Comparison of ENCODE assay signal across 17 cellular contexts in the genomic region with DNA sequence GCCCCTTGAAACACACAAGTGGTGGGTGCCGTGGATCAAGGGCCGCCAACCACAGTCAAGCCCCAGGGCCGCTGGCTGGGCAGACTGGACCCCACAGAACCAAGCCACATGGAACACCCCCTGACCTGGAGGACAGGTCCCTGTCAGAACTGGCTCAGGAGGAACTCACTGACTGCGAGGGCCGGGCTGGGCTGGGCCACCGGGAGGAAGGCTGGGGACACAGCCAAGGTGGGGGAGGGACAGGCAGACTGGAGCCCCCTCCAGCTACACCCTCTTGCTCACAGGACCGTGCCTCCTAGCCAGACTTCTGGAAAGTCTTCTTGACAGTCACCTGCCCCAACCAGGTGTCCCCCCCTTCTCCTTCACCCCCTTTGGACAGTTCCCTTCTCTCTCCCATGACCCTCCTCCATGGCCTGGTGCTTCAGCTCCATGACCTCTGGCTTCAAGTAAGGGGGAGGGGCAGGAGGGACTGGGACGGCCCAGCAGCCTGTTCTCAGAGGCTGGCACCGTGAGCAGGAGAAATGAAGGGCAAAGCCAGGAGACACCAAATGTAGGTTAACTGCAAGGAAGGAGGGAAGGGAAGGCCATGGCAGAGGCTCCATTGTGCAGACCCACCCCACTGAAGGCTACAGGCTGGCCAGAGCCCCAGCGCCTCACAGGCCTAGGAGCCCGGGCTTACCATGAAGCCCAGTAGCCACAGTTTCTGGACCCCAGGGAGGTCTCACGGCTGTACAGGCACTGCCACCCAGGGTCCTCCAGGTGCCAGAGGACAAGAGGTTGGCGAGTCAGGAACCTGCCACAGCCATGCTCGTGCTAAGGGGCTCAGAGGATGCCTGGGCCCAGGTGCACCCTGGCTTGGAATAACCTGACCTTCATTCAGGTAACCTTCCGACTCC. TPM values are rescaled to one million over a fixed set of nuclear protein-coding genes. Genes with fewer than 3 reads are reported as not detected.
A peak's percentile ranks its signal among the peaks of the same experiment; 100 is the strongest.
DNase-seq lines count a peak whose midpoint lies in the region; ATAC-seq and TF ChIP-seq lines count a peak whose summit lies in the region.
"Had no signal": no experiment of that assay in that cellular context is flagged by ENCODE, and none has a peak within 500 bp of the region (broad histone marks: within the 10 kb centered on the region; RNA-seq: fewer than 3 reads in every experiment).

No MANE protein-coding gene starts in this region.

- peak overlapping the region; percentile 76 to 79 (median 77) for H3K4me3 ChIP-seq in liver (ENCODE audit: low read depth in 1 of 3, low read length in 3 of 3)
- H3K4me3 ChIP-seq in neural progenitor cell = no peak overlapping the region
- no peak overlapping the region for H3K4me3 ChIP-seq in spleen

- DNase-seq in activated T-cell treated with anti-CD3 and anti-CD28 coated beads, Interleukin-2, amount 50 U/mL, for 1 hour = peak; percentile 9
- DNase-seq in activated T-cell treated with anti-CD3 and anti-CD28 coated beads, Interleukin-2, amount 50 U/mL, for 24 hours = no peak
- DNase-seq in neural progenitor cell (ENCODE audit: low spot score) = no peak
- DNase-seq in spleen = peak; percentile 56
- DNase-seq in NCI-H1417 treated with DMSO at 0.1 percent for 48 hours (lab: John Stamatoyannopoulos, UW) = no peak
- DNase-seq: CD8-positive, alpha-beta T cell; COR-L47; DMS153; DMS79 treated with DMSO at 0.1 percent for 48 hours; EL had no signal

- no peak overlapping the region for H2AFZ ChIP-seq in neural progenitor cell (replicated peaks)

- no peak for TF ChIP-seq POLR2A in spleen (IDR thresholded peaks at IDR 0.05)

- H3K4me1 ChIP-seq in liver (ENCODE audit: control insufficient read depth in 4 of 4, insufficient read depth in 4 of 4, low read length in 3 of 4) = peaks cover 7 to 24% (median 10%) of the 10 kb centered on the region in 4 donors
- no peaks in the 10 kb centered on the region for H3K4me1 ChIP-seq in neural progenitor cell
- no peaks in the 10 kb centered on the region for H3K4me1 ChIP-seq in spleen

- intact Hi-C loops in spleen (cut with DNase I; ENCODE audit: low total_unique reads) = no loop called here

- no peak for TF ChIP-seq CTCF in liver (IDR thresholded peaks at IDR 0.05; ENCODE audit: low read depth, low read length, missing input control)
- TF ChIP-seq CTCF in neural progenitor cell (IDR thresholded peaks at IDR 0.05) = no peak
- TF ChIP-seq CTCF in spleen (IDR thresholded peaks at IDR 0.05 in 8 of 11, conservative IDR thresholded peaks at IDR 0.05 in 3 of 11) = no peak

- no peak overlapping the region for H3K4me2 ChIP-seq in neural progenitor cell

- peaks cover 37% of the 10 kb centered on the region for H3K27me3 Mint-ChIP-seq in activated T-cell treated with anti-CD3 and anti-CD28 coated beads, Interleukin-2, amount 50 U/mL, for 24 hours
- peaks cover 4% of the 10 kb centered on the region for H3K27me3 Mint-ChIP-seq in neural progenitor cell (ENCODE audit: insufficient read depth, low read depth)
- H3K27me3 Mint-ChIP-seq in stimulated activated memory B cell treated with anti-CD40 and anti-IgM and Interleukin-4, amounts not matched to agents 10 μg/mL and 1 μg/mL and 100 μg/mL, for 72 hours = peaks cover 25% of the 10 kb centered on the region

- no peaks in the 10 kb centered on the region for H3K36me3 Mint-ChIP-seq in activated T-cell treated with anti-CD3 and anti-CD28 coated beads, Interleukin-2, amount 50 U/mL, for 24 hours (ENCODE audit: low read depth)
- H3K36me3 Mint-ChIP-seq in neural progenitor cell = no peaks in the 10 kb centered on the region
- H3K36me3 Mint-ChIP-seq in stimulated activated memory B cell treated with anti-CD40 and anti-IgM and Interleukin-4, amounts not matched to agents 10 μg/mL and 1 μg/mL and 100 μg/mL, for 72 hours = no peaks in the 10 kb centered on the region
- H3K36me3 Mint-ChIP-seq: CD14-positive monocyte; CD8-positive, alpha-beta T cell had no signal

- H3K9me3 Mint-ChIP-seq in activated T-cell treated with anti-CD3 and anti-CD28 coated beads, Interleukin-2, amount 50 U/mL, for 24 hours = no peaks in the 10 kb centered on the region
- H3K9me3 Mint-ChIP-seq in neural progenitor cell = peaks cover 30% of the 10 kb centered on the region
- H3K9me3 Mint-ChIP-seq in stimulated activated memory B cell treated with anti-CD40 and anti-IgM and Interleukin-4, amounts not matched to agents 10 μg/mL and 1 μg/mL and 100 μg/mL, for 72 hours = no peaks in the 10 kb centered on the region
- H3K9me3 Mint-ChIP-seq: CD8-positive, alpha-beta T cell had no signal

- H3K4me1 Mint-ChIP-seq in activated T-cell treated with anti-CD3 and anti-CD28 coated beads, Interleukin-2, amount 50 U/mL, for 24 hours (ENCODE audit: low read depth) = no peaks in the 10 kb centered on the region
- H3K4me1 Mint-ChIP-seq in neural progenitor cell = no peaks in the 10 kb centered on the region
- no peaks in the 10 kb centered on the region for H3K4me1 Mint-ChIP-seq in stimulated activated memory B cell treated with anti-CD40 and anti-IgM and Interleukin-4, amounts not matched to agents 10 μg/mL and 1 μg/mL and 100 μg/mL, for 72 hours
- H3K4me1 Mint-ChIP-seq: CD14-positive monocyte had no signal

- no peak overlapping the region for H3K27ac Mint-ChIP-seq in activated T-cell treated with anti-CD3 and anti-CD28 coated beads, Interleukin-2, amount 50 U/mL, for 24 hours
- peak overlapping the region; percentile 79 for H3K27ac Mint-ChIP-seq in neural progenitor cell
- no peak overlapping the region for H3K27ac Mint-ChIP-seq in stimulated activated memory B cell treated with anti-CD40 and anti-IgM and Interleukin-4, amounts not matched to agents 10 μg/mL and 1 μg/mL and 100 μg/mL, for 72 hours
- H3K27ac Mint-ChIP-seq: CD14-positive monocyte; CD8-positive, alpha-beta T cell had no signal

- H3K4me3 Mint-ChIP-seq in activated T-cell treated with anti-CD3 and anti-CD28 coated beads, Interleukin-2, amount 50 U/mL, for 24 hours = no peak overlapping the region
- H3K4me3 Mint-ChIP-seq in neural progenitor cell = no peak overlapping the region
- H3K4me3 Mint-ChIP-seq in stimulated activated memory B cell treated with anti-CD40 and anti-IgM and Interleukin-4, amounts not matched to agents 10 μg/mL and 1 μg/mL and 100 μg/mL, for 72 hours = no peak overlapping the region
- H3K4me3 Mint-ChIP-seq: CD14-positive monocyte; CD8-positive, alpha-beta T cell had no signal

- TF ChIP-seq RAD21 in liver (IDR thresholded peaks at IDR 0.05) = no peak

- WGBS in liver = 31% methylated on average over 15 of the region's 15 CpGs
- WGBS in spleen, 5 donors = 80 to 95% (median 85%) methylated on average over 4 to 15 of the region's 15 CpGs

- H3K36me3 ChIP-seq in liver (ENCODE audit: control insufficient read depth in 4 of 4, insufficient read depth in 3 of 4, low read depth in 1 of 4, low read length in 3 of 4) (no peaks in the 10 kb centered on the region), neural progenitor cell (no peaks in the 10 kb centered on the region), spleen (no peaks in the 10 kb centered on the region)

- no peak for ATAC-seq in GM18867 (IDR thresholded peaks at IDR 0.05; ENCODE audit: unreplicated experiment)
- ATAC-seq in stimulated activated memory B cell treated with anti-CD40 and anti-IgM and Interleukin-4, amounts not matched to agents 10 μg/mL and 1 μg/mL and 100 μg/mL, for 72 hours = no peak
- ATAC-seq: CD8-positive, alpha-beta T cell; HCT116 had no signal

- no peaks in the 10 kb centered on the region for H3F3A ChIP-seq in neural progenitor cell (ENCODE audit: low read depth)

- H3K27ac ChIP-seq in liver (ENCODE audit: low read depth in 1 of 2, low read length in 2 of 2) (peak overlapping the region; percentile 90), neural progenitor cell (no peak overlapping the region), spleen (no peak overlapping the region)
- H3K27ac ChIP-seq: 22Rv1, HL-60 had no signal

- H3K27me3 ChIP-seq in liver (ENCODE audit: control insufficient read depth in 4 of 4, insufficient read depth in 4 of 4, low read length in 3 of 4) (no peaks in the 10 kb centered on the region), neural progenitor cell (no peaks in the 10 kb centered on the region), spleen (replicated peaks in 1 of 7) (peaks cover 0 to 38% (median 3%) of the 10 kb centered on the region in 7 donors)

- H4K20me1 ChIP-seq in neural progenitor cell (ENCODE audit: low read depth) = no peaks in the 10 kb centered on the region

- peak overlapping the region; percentile 39 to 79 for H3K9ac ChIP-seq in liver (ENCODE audit: low read depth in 1 of 2, low read length in 2 of 2)
- no peak overlapping the region for H3K9ac ChIP-seq in neural progenitor cell

- H3K79me2 ChIP-seq in neural progenitor cell (ENCODE audit: low read depth) = no peaks in the 10 kb centered on the region

- no peaks in the 10 kb centered on the region for H3K9me3 ChIP-seq in liver (ENCODE audit: control insufficient read depth in 4 of 4, low read length in 3 of 4)
- H3K9me3 ChIP-seq in neural progenitor cell (ENCODE audit: low read depth) = peaks cover 3% of the 10 kb centered on the region
- H3K9me3 ChIP-seq in spleen = no peaks in the 10 kb centered on the region

TF ChIP-seq in liver, 16 proteins besides CTCF, POLR2A, EP300 and RAD21 (continues in another document):
- TF ChIP-seq HNF4G (IDR thresholded peaks at IDR 0.05) = no peak

RNA-seq across cellular contexts. Expression of gene DUSP9, which starts 22.6 kb away (rescaled TPM):
- 100 to 1,000 TPM in 1 of 2 donors, 1 to 10 TPM in 1; 1.9 to 164 TPM for total RNA-seq in liver
- under 1 TPM; 0.42 to 0.90 TPM for polyA plus RNA-seq in liver
- total RNA-seq in neural progenitor cell (ENCODE audit: low replicate concordance) = 0.21 and 2.0 TPM in 2 replicates
- total RNA-seq in spleen = under 1 TPM in 1 of 7 donors, not detected in 6; 0.17 TPM
- polyA plus RNA-seq in spleen = under 1 TPM in 1 of 3 donors, not detected in 2; 0.09 TPM
- total RNA-seq: CD8-positive, alpha-beta T cell had no signal
- polyA plus RNA-seq: CD14-positive monocyte had no signal

RNA-seq across cellular contexts. Expression of gene CCNQ, which starts 25.5 kb away (rescaled TPM):
- 1 to 10 TPM; 8.9 to 9.7 TPM for total RNA-seq in liver
- 10 to 100 TPM in 1 of 2 donors, 1 to 10 TPM in 1; 9.9 to 14.7 TPM for polyA plus RNA-seq in liver
- 15.2 and 22.2 TPM in 2 replicates for total RNA-seq in neural progenitor cell (ENCODE audit: low replicate concordance)
- total RNA-seq in spleen = 10 to 100 TPM; 17.5 to 32.0 (median 21.7) TPM
- polyA plus RNA-seq in spleen = 10 to 100 TPM; 58.6 to 67.3 (median 59.6) TPM

RNA-seq across cellular contexts. Expression of gene PNCK, which starts 49.2 kb away (rescaled TPM):
- total RNA-seq in liver = under 1 TPM in 1 of 2 donors, not detected in 1; 0.17 TPM
- under 1 TPM in 1 of 2 donors, not detected in 1; 0.02 TPM for polyA plus RNA-seq in liver
- 19.7 and 53.5 TPM in 2 replicates for total RNA-seq in neural progenitor cell (ENCODE audit: low replicate concordance)
- 1 to 10 TPM in 2 of 7 donors, under 1 TPM in 1, not detected in 4; 0.73 to 1.2 (median 1.0) TPM for total RNA-seq in spleen
- polyA plus RNA-seq in spleen = under 1 TPM; 0.18 to 0.35 (median 0.22) TPM
- polyA plus RNA-seq: CD14-positive monocyte had no signal

Comparison
In these comparisons a context has a peak if more than half of its experiments do, and no peak if none do; other contexts are left out.
1. DNase-seq: peak in activated T-cell treated with anti-CD3 and anti-CD28 coated beads, Interleukin-2, amount 50 U/mL, for 1 hour (single experiment) and spleen (single experiment); none in activated T-cell treated with anti-CD3 and anti-CD28 coated beads, Interleukin-2, amount 50 U/mL, for 24 hours (single experiment), neural progenitor cell (single experiment) and NCI-H1417 treated with DMSO at 0.1 percent for 48 hours (single experiment).
2. H3K27ac ChIP-seq: peak in liver (2 of 2); none in neural progenitor cell (single experiment) and spleen (0 of 8).
3. H3K4me3 ChIP-seq: peak in liver (3 of 3); none in neural progenitor cell (single experiment) and spleen (0 of 8).